In the genomic region with DNA sequence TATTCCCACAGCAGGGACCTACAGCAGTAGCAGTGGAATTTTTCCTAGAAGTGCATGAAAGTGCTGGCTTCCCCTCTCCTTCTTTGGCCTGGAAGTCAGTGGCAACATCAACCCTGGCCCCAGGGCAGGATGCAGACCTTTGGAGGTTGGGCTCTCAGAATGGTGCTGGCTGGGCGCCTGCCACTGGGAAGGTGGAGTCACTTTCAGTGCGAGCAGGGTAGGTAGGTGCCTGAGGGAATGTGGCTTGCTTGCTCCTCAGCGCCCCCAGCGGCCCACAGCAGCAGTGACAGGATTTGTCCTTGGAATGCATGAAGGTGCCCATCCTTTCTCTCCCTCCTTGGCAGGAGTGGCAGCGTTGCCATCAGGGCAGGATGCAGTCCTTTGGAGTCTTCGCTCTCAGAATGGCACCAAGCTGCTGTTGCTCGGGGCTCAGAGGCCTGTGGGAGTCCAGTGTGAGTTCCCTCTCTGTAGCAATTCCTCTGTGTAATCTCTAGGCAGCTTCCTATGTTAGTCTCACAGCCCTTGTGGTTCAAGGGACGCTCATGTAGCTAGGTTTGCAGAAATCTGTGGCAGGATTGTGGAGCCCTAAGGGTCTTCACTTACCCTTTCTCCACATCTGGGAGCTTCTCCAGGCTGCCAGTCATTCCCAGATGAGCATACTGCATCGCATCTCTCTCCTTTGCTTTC, we compare ENCODE assay signal across 1 cellular context.
TF ChIP-seq lines count a peak whose summit lies in the region.

No MANE protein-coding gene starts in this region.

TF ChIP-seq in GM12878, 131 proteins besides CTCF, POLR2A, EP300 and RAD21 (continued from another document):
- TF ChIP-seq CEBPZ (IDR thresholded peaks at IDR 0.05; ENCODE audit: low read depth, low read length): no peak
